ENCODE assay signal across 11 cellular contexts in genomic region chr6:90044833-90045337, GRCh38.
DNase-seq lines count a peak whose midpoint lies in the region; ATAC-seq and TF ChIP-seq lines count a peak whose summit lies in the region.
"Had no signal": no experiment of that assay in that cellular context is flagged by ENCODE, and none has a peak within 500 bp of the region (broad histone marks: within the 10 kb centered on the region; RNA-seq: fewer than 3 reads in every experiment).

No MANE protein-coding gene starts in this region.

- H3K36me3 ChIP-seq in SK-N-MC (ENCODE audit: insufficient read depth, low read length) (no peaks in the 10 kb centered on the region), transverse colon (no peaks in the 10 kb centered on the region)
- H3K36me3 ChIP-seq: heart right ventricle had no signal

- H3K36me3 Mint-ChIP-seq in activated CD4-positive, alpha-beta T cell treated with anti-CD3 and anti-CD28 coated beads, Interleukin-2, amount 10 ng/mL, durations not matched to agents 24 days and 14 days (ENCODE audit: low read depth), result peaks cover 41% of the 10 kb centered on the region
- H3K36me3 Mint-ChIP-seq in stimulated activated effector memory CD8-positive, alpha-beta T cell treated with anti-CD3 and anti-CD28 coated beads, Interleukin-12 subunit alpha, Interleukin-12 subunit beta, amount 100 ng/mL, for 72 hours, result peaks cover 15% of the 10 kb centered on the region

- H3K9ac ChIP-seq in SK-N-MC (ENCODE audit: insufficient read length), result no peak overlapping the region

- H3K9me3 Mint-ChIP-seq in activated CD4-positive, alpha-beta T cell treated with anti-CD3 and anti-CD28 coated beads, Interleukin-2, amount 10 ng/mL, durations not matched to agents 24 days and 14 days, result no peaks in the 10 kb centered on the region
- no peaks in the 10 kb centered on the region for H3K9me3 Mint-ChIP-seq in stimulated activated effector memory CD8-positive, alpha-beta T cell treated with anti-CD3 and anti-CD28 coated beads, Interleukin-12 subunit alpha, Interleukin-12 subunit beta, amount 100 ng/mL, for 72 hours

- H3K9me3 ChIP-seq in SK-N-MC (ENCODE audit: low read depth, low read length), result no peaks in the 10 kb centered on the region
- no peaks in the 10 kb centered on the region for H3K9me3 ChIP-seq in transverse colon
- H3K9me3 ChIP-seq: heart right ventricle had no signal

- H3K27ac ChIP-seq in SK-N-MC (0 out of 2 replicates have a peak overlapping the region, but pooled peaks have one; percentile 26), transverse colon (no peak overlapping the region)
- H3K27ac ChIP-seq: heart right ventricle had no signal

- TF ChIP-seq EP300 in transverse colon (IDR thresholded peaks at IDR 0.05; ENCODE audit: low read depth), result no peak

- intact Hi-C loops in activated CD4-positive, alpha-beta T cell treated with anti-CD3 and anti-CD28 coated beads, Interleukin-2, amount 10 ng/mL, durations not matched to agents 24 days and 14 days (cut with micrococcal nuclease), result loop anchor here (2.0 kb wide), 1 partner anchor 16 kb away; no protein-coding TSS in a partner anchor
- intact Hi-C loops in transverse colon (cut with DNase I; ENCODE audit: low total_unique reads), result no loop called here

- no peaks in the 10 kb centered on the region for H3K27me3 Mint-ChIP-seq in activated CD4-positive, alpha-beta T cell treated with anti-CD3 and anti-CD28 coated beads, Interleukin-2, amount 10 ng/mL, durations not matched to agents 24 days and 14 days

- TF ChIP-seq POLR2A in erythroblast (IDR thresholded peaks at IDR 0.05; ENCODE audit: low read length), result no peak
- TF ChIP-seq POLR2A in transverse colon (IDR thresholded peaks at IDR 0.05), result no peak

- TF ChIP-seq CTCF in transverse colon (IDR thresholded peaks at IDR 0.05), result no peak

- DNase-seq in activated CD4-positive, alpha-beta T cell treated with anti-CD3 and anti-CD28 coated beads, Interleukin-2, amount 10 ng/mL, durations not matched to agents 24 days and 14 days, result peak; percentile 53
- no peak for DNase-seq in activated CD4-positive, alpha-beta T cell treated with anti-CD3 and anti-CD28 coated beads for 4 hours
- DNase-seq in SK-N-MC (ENCODE audit: low read depth, low spot score) (no peak), erythroblast (lab: John Stamatoyannopoulos, UW) (peak; percentile 32 to 76), NOMO-1 treated with dmso at 0.1 percent for 144 hours (lab: John Stamatoyannopoulos, UW; ENCODE audit: unreplicated experiment) (no peak), transverse colon (no peak), cortex of kidney (lab: John Stamatoyannopoulos, UW) (no peak)
- DNase-seq in stimulated activated effector memory CD8-positive, alpha-beta T cell treated with anti-CD3 and anti-CD28 coated beads, Interleukin-12 subunit alpha, Interleukin-12 subunit beta, amount 100 ng/mL, for 72 hours (ENCODE audit: low spot score in 2 of 2), result no peak
- DNase-seq: activated CD4-positive, alpha-beta T cell treated with anti-CD3 and anti-CD28 coated beads, Interleukin-2, amount 50 U/mL, for 48 hours; heart right ventricle; NCI-H2107 had no signal

- H3K27ac Mint-ChIP-seq in activated CD4-positive, alpha-beta T cell treated with anti-CD3 and anti-CD28 coated beads, Interleukin-2, amount 10 ng/mL, durations not matched to agents 24 days and 14 days, result no peak overlapping the region
- H3K27ac Mint-ChIP-seq in stimulated activated effector memory CD8-positive, alpha-beta T cell treated with anti-CD3 and anti-CD28 coated beads, Interleukin-12 subunit alpha, Interleukin-12 subunit beta, amount 100 ng/mL, for 72 hours, result no peak overlapping the region

- no peak overlapping the region for H3K4me3 Mint-ChIP-seq in activated CD4-positive, alpha-beta T cell treated with anti-CD3 and anti-CD28 coated beads, Interleukin-2, amount 10 ng/mL, durations not matched to agents 24 days and 14 days
- H3K4me3 Mint-ChIP-seq in stimulated activated effector memory CD8-positive, alpha-beta T cell treated with anti-CD3 and anti-CD28 coated beads, Interleukin-12 subunit alpha, Interleukin-12 subunit beta, amount 100 ng/mL, for 72 hours, result no peak overlapping the region

- peaks cover 26% of the 10 kb centered on the region for H3K4me1 Mint-ChIP-seq in activated CD4-positive, alpha-beta T cell treated with anti-CD3 and anti-CD28 coated beads, Interleukin-2, amount 10 ng/mL, durations not matched to agents 24 days and 14 days
- H3K4me1 Mint-ChIP-seq in stimulated activated effector memory CD8-positive, alpha-beta T cell treated with anti-CD3 and anti-CD28 coated beads, Interleukin-12 subunit alpha, Interleukin-12 subunit beta, amount 100 ng/mL, for 72 hours, result peaks cover 25% of the 10 kb centered on the region

- peak overlapping the region; percentile 10; the same call in 1 of the 2 replicates for H3K4me3 ChIP-seq in SK-N-MC
- no peak overlapping the region for H3K4me3 ChIP-seq in transverse colon
- H3K4me3 ChIP-seq: heart right ventricle had no signal

- peaks cover 0 to 2% (median 0%) of the 10 kb centered on the region in 4 donors for H3K4me1 ChIP-seq in transverse colon

- no peaks in the 10 kb centered on the region for H3K27me3 ChIP-seq in transverse colon
- H3K27me3 ChIP-seq: heart right ventricle had no signal

- ATAC-seq in stimulated activated effector memory CD8-positive, alpha-beta T cell treated with anti-CD3 and anti-CD28 coated beads, Interleukin-12 subunit alpha, Interleukin-12 subunit beta, amount 100 ng/mL, for 72 hours, result peak; percentile 75

- WGBS in transverse colon (ENCODE audit: low coverage in 1 of 2), 2 donors, result 78 to 100% methylated on average over 1 to 3 of the region's 3 CpGs

- in situ Hi-C loops in transverse colon (cut with MboI; ENCODE audit: low pct_ligation_motif_present in 1 of 4, low pct_unique_long_range_greater_than_20kb in 1 of 4, low sequenced_read_pairs in 3 of 4), result no loop called here

Comparison
In these comparisons a context has a peak if more than half of its experiments do, and no peak if none do; other contexts are left out.
1. DNase-seq: peak in activated CD4-positive, alpha-beta T cell treated with anti-CD3 and anti-CD28 coated beads, Interleukin-2, amount 10 ng/mL, durations not matched to agents 24 days and 14 days (single experiment) and erythroblast (2 of 2); none in activated CD4-positive, alpha-beta T cell treated with anti-CD3 and anti-CD28 coated beads for 4 hours (0 of 2), SK-N-MC (single experiment), stimulated activated effector memory CD8-positive, alpha-beta T cell treated with anti-CD3 and anti-CD28 coated beads, Interleukin-12 subunit alpha, Interleukin-12 subunit beta, amount 100 ng/mL, for 72 hours (0 of 2), NOMO-1 treated with dmso at 0.1 percent for 144 hours (single experiment), transverse colon (single experiment) and cortex of kidney (single experiment).